In the genomic region with DNA sequence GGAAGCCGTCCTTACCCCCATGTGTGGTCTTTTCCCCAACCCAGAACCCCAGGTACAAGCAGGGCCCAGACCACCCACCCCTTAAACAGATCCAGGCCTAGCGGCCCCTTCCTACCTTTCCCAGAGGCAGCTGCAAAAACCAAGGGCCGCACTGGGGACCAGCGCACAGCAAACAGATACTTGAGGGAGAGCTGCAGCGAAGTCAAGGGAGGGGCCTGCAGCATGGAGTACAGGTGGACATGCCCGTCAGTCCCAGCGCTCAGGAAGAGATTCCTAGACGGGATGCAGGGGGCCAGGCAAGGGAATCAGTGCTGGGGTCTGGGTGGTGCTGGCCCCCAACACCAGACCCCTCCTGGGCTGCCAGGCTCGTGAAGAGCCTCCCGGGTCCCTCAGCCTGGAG, we compare ENCODE assay signal across 15 cellular contexts. TPM values are rescaled to one million over a fixed set of nuclear protein-coding genes. Genes with fewer than 3 reads are reported as not detected.
DNase-seq lines count a peak whose midpoint lies in the region; ATAC-seq and TF ChIP-seq lines count a peak whose summit lies in the region.
"Had no signal": no experiment of that assay in that cellular context is flagged by ENCODE, and none has a peak within 500 bp of the region (broad histone marks: within the 10 kb centered on the region; RNA-seq: fewer than 3 reads in every experiment).

No MANE protein-coding gene starts in this region.

- no peaks in the 10 kb centered on the region for H3K9me3 Mint-ChIP-seq in neural progenitor cell
- no peaks in the 10 kb centered on the region for H3K9me3 Mint-ChIP-seq in natural killer cell
- H3K9me3 Mint-ChIP-seq in CD4-positive, alpha-beta memory T cell = peaks cover 0 to 2% (median 0%) of the 10 kb centered on the region in 8 donors
- H3K9me3 Mint-ChIP-seq: naive B cell had no signal

- CTCF ChIA-PET in CD4-positive, alpha-beta memory T cell (lab: Charles Lee; ENCODE audit: partially characterized antibody) = interaction anchor here (1.5 kb wide), 1 partner anchor 14 kb away, joined by 3 read pairs; no protein-coding TSS in a partner anchor

- intact Hi-C loops in left cardiac atrium (cut with DNase I) (loop anchor here in 1 of 2 donors (10.0 kb wide), 1 partner anchor 51 kb away; a partner anchor contains a TSS), Right ventricle myocardium inferior (cut with DNase I) (loop anchor here (2.0 to 10.0 kb wide), 2 partner anchors 55 to 269 kb away; a partner anchor contains a TSS), vagina (cut with DNase I) (loop anchor here (10.0 kb wide), 1 partner anchor 61 kb away; no protein-coding TSS in a partner anchor), natural killer cell (cut with micrococcal nuclease) (no loop called here)
- intact Hi-C loops in CD4-positive, alpha-beta memory T cell (cut with micrococcal nuclease) = no loop called here

- no peaks in the 10 kb centered on the region for H3K9me3 ChIP-seq in esophagus (ENCODE audit: control insufficient read depth in 2 of 2, insufficient read depth in 1 of 2, low read depth in 1 of 2, low read length in 1 of 2)
- no peaks in the 10 kb centered on the region for H3K9me3 ChIP-seq in neural progenitor cell (ENCODE audit: low read depth)
- no peaks in the 10 kb centered on the region for H3K9me3 ChIP-seq in vagina
- H3K9me3 ChIP-seq in CD4-positive, alpha-beta memory T cell (ENCODE audit: control insufficient read depth in 1 of 2, low read length in 2 of 2) = no peaks in the 10 kb centered on the region

- H3K4me3 ChIP-seq in esophagus (ENCODE audit: low read depth in 1 of 2, low read length in 2 of 2) = no peak overlapping the region
- no peak overlapping the region for H3K4me3 ChIP-seq in neural progenitor cell
- H3K4me3 ChIP-seq in vagina = no peak overlapping the region
- H3K4me3 ChIP-seq in CD4-positive, alpha-beta memory T cell (ENCODE audit: low read length in 2 of 2) = no peak overlapping the region

- H3K27ac ChIP-seq in esophagus (ENCODE audit: low read depth in 2 of 2, low read length in 1 of 2) (peak overlapping the region; percentile 69 to 93), neural progenitor cell (no peak overlapping the region), vagina (peak overlapping the region; percentile 87)
- H3K27ac ChIP-seq in CD4-positive, alpha-beta memory T cell (ENCODE audit: low read depth, low read length) = no peak overlapping the region
- H3K27ac ChIP-seq: VCaP had no signal

- no peaks in the 10 kb centered on the region for H3K4me1 Mint-ChIP-seq in neural progenitor cell
- H3K4me1 Mint-ChIP-seq in natural killer cell = no peaks in the 10 kb centered on the region
- H3K4me1 Mint-ChIP-seq in CD4-positive, alpha-beta memory T cell = peaks cover 0 to 1% (median 0%) of the 10 kb centered on the region in 4 donors
- H3K4me1 Mint-ChIP-seq: naive B cell had no signal

- H3K4me1 ChIP-seq in esophagus (ENCODE audit: control insufficient read depth in 2 of 2, insufficient read depth in 2 of 2, low read length in 1 of 2) (peaks cover 13 to 25% of the 10 kb centered on the region in 2 donors), neural progenitor cell (no peaks in the 10 kb centered on the region), vagina (peaks cover 27% of the 10 kb centered on the region)
- H3K4me1 ChIP-seq in CD4-positive, alpha-beta memory T cell (ENCODE audit: insufficient read depth, low read length) = no peaks in the 10 kb centered on the region

- H3K27ac Mint-ChIP-seq in neural progenitor cell (peak overlapping the region; percentile 28), natural killer cell (peak overlapping the region in 1 of 2 donors; percentile 2)
- H3K27ac Mint-ChIP-seq in CD4-positive, alpha-beta memory T cell = no peak overlapping the region

- no peak overlapping the region for H2AFZ ChIP-seq in neural progenitor cell (replicated peaks)

- no peak for ATAC-seq in left cardiac atrium
- ATAC-seq in Right ventricle myocardium inferior = no peak
- ATAC-seq in natural killer cell = no peak
- ATAC-seq: stimulated activated naive CD8-positive, alpha-beta T cell treated with anti-CD3 and anti-CD28 coated beads, Interleukin-15, Interleukin-2, amounts not matched to agents 100 U/mL and 50 U/mL, for 24 hours had no signal

- POLR2A ChIA-PET in CD4-positive, alpha-beta memory T cell (lab: Charles Lee; ENCODE audit: partially characterized antibody) = interaction anchor here (0.8 to 2.0 kb wide), 2 partner anchors 10 to 90 kb away, joined by 3 to 5 read pairs; a partner anchor contains a TSS

- DNase-seq in left cardiac atrium = peak; percentile 23
- no peak for DNase-seq in Right ventricle myocardium inferior (ENCODE audit: missing footprints)
- no peak for DNase-seq in neural progenitor cell (ENCODE audit: low spot score)
- DNase-seq in vagina (ENCODE audit: extremely low spot score in 2 of 2) = no peak
- DNase-seq in natural killer cell = no peak
- no peak for DNase-seq in CD4-positive, alpha-beta memory T cell
- DNase-seq in kidney tubule cell (ENCODE audit: low spot score) = no peak
- DNase-seq: activated CD8-positive, alpha-beta memory T cell treated with anti-CD3 and anti-CD28 coated beads for 24 hours; islet precursor cell; naive B cell; NCI-H1105; NCI-H2171 treated with DMSO at 0.1 percent for 48 hours; stimulated activated naive CD8-positive, alpha-beta T cell treated with anti-CD3 and anti-CD28 coated beads, Interleukin-15, Interleukin-2, amounts not matched to agents 100 U/mL and 50 U/mL, for 24 hours had no signal

- TF ChIP-seq POLR2A in vagina (IDR thresholded peaks at IDR 0.05) = no peak

- H4K20me1 ChIP-seq in neural progenitor cell (ENCODE audit: low read depth) = peaks cover 38% of the 10 kb centered on the region

- TF ChIP-seq CTCF in neural progenitor cell (IDR thresholded peaks at IDR 0.05) (no peak), vagina (IDR thresholded peaks at IDR 0.05) (no peak), natural killer cell (IDR thresholded peaks at IDR 0.05) (no peak)

- no peaks in the 10 kb centered on the region for H3F3A ChIP-seq in neural progenitor cell (ENCODE audit: low read depth)

- H3K4me3 Mint-ChIP-seq in neural progenitor cell (no peak overlapping the region), natural killer cell (no peak overlapping the region)
- H3K4me3 Mint-ChIP-seq in CD4-positive, alpha-beta memory T cell = no peak overlapping the region
- H3K4me3 Mint-ChIP-seq: naive B cell had no signal

- peaks cover 9% of the 10 kb centered on the region for H3K27me3 Mint-ChIP-seq in neural progenitor cell (ENCODE audit: insufficient read depth, low read depth)
- H3K27me3 Mint-ChIP-seq in natural killer cell (ENCODE audit: low read depth in 2 of 2) = no peaks in the 10 kb centered on the region
- no peaks in the 10 kb centered on the region for H3K27me3 Mint-ChIP-seq in CD4-positive, alpha-beta memory T cell
- H3K27me3 Mint-ChIP-seq: naive B cell had no signal

- H3K27me3 ChIP-seq in esophagus (ENCODE audit: control insufficient read depth in 1 of 2, insufficient read depth in 2 of 2, low read length in 2 of 2) (no peaks in the 10 kb centered on the region), neural progenitor cell (no peaks in the 10 kb centered on the region), vagina (no peaks in the 10 kb centered on the region)
- no peaks in the 10 kb centered on the region for H3K27me3 ChIP-seq in CD4-positive, alpha-beta memory T cell (ENCODE audit: insufficient read depth, low read length)

- no peak overlapping the region for H3K4me2 ChIP-seq in neural progenitor cell

- H3K9ac ChIP-seq in neural progenitor cell = no peak overlapping the region

- no peaks in the 10 kb centered on the region for H3K79me2 ChIP-seq in neural progenitor cell (ENCODE audit: low read depth)

- WGBS in esophagus, 2 donors = 88 to 91% methylated on average over 10 of the region's 10 CpGs

- peaks cover 22% of the 10 kb centered on the region for H3K36me3 Mint-ChIP-seq in neural progenitor cell
- no peaks in the 10 kb centered on the region for H3K36me3 Mint-ChIP-seq in natural killer cell
- H3K36me3 Mint-ChIP-seq in CD4-positive, alpha-beta memory T cell = peaks cover 21 to 40% of the 10 kb centered on the region in 2 donors

- H3K36me3 ChIP-seq in esophagus (ENCODE audit: control insufficient read depth in 2 of 2, insufficient read depth in 2 of 2, low read length in 1 of 2) = peaks cover 29 to 39% of the 10 kb centered on the region in 2 donors
- no peaks in the 10 kb centered on the region for H3K36me3 ChIP-seq in neural progenitor cell
- H3K36me3 ChIP-seq in vagina = peaks cover 10 to 46% of the 10 kb centered on the region in 2 donors
- H3K36me3 ChIP-seq in CD4-positive, alpha-beta memory T cell (ENCODE audit: insufficient read depth, low read length) = peaks cover 37% of the 10 kb centered on the region

RNA-seq across cellular contexts. Expression of a gene that starts 22.5 kb away (rescaled TPM):
- total RNA-seq in left cardiac atrium = 10 to 100 TPM; 12.8 to 20.3 TPM
- 40.1 TPM for total RNA-seq in Right ventricle myocardium inferior
- 10 to 100 TPM; 45.7 to 48.0 TPM for polyA plus RNA-seq in esophagus
- 45.9 and 141 TPM in 2 replicates for total RNA-seq in neural progenitor cell (ENCODE audit: low replicate concordance)
- 46.9 TPM for total RNA-seq in vagina
- total RNA-seq in natural killer cell = 1 to 10 TPM; 5.2 to 6.3 (median 5.5) TPM
- total RNA-seq in CD4-positive, alpha-beta memory T cell = 1 to 10 TPM; 4.3 to 4.6 TPM
- polyA plus RNA-seq in CD4-positive, alpha-beta memory T cell = 1 to 10 TPM; 1.7 to 2.4 TPM

RNA-seq across cellular contexts. Expression of a gene that starts 54.9 kb away (rescaled TPM):
- total RNA-seq in left cardiac atrium (100 to 1,000 TPM; 158 to 191 TPM), Right ventricle myocardium inferior (175 TPM), neural progenitor cell (ENCODE audit: low replicate concordance) (930 and 1,683 TPM in 2 replicates), vagina (137 TPM), natural killer cell (100 to 1,000 TPM; 331 to 341 (median 334) TPM)
- 100 to 1,000 TPM in 1 of 2 donors, 10 to 100 TPM in 1; 66.3 to 126 TPM for polyA plus RNA-seq in esophagus
- 100 to 1,000 TPM; 261 to 264 TPM for total RNA-seq in CD4-positive, alpha-beta memory T cell
- polyA plus RNA-seq in CD4-positive, alpha-beta memory T cell = 100 to 1,000 TPM; 132 to 191 TPM

Comparison
In these comparisons a context has a peak if more than half of its experiments do, and no peak if none do; other contexts are left out.
1. H3K27ac ChIP-seq: peak in esophagus (2 of 2) and vagina (single experiment); none in neural progenitor cell (single experiment) and CD4-positive, alpha-beta memory T cell (single experiment).
2. intact Hi-C loops: an anchor here in Right ventricle myocardium inferior (2.0 to 10.0 kb wide) and vagina (10.0 kb wide); none called in natural killer cell and CD4-positive, alpha-beta memory T cell.